8 cellular contexts compared by ENCODE assay signal in the genomic region with DNA sequence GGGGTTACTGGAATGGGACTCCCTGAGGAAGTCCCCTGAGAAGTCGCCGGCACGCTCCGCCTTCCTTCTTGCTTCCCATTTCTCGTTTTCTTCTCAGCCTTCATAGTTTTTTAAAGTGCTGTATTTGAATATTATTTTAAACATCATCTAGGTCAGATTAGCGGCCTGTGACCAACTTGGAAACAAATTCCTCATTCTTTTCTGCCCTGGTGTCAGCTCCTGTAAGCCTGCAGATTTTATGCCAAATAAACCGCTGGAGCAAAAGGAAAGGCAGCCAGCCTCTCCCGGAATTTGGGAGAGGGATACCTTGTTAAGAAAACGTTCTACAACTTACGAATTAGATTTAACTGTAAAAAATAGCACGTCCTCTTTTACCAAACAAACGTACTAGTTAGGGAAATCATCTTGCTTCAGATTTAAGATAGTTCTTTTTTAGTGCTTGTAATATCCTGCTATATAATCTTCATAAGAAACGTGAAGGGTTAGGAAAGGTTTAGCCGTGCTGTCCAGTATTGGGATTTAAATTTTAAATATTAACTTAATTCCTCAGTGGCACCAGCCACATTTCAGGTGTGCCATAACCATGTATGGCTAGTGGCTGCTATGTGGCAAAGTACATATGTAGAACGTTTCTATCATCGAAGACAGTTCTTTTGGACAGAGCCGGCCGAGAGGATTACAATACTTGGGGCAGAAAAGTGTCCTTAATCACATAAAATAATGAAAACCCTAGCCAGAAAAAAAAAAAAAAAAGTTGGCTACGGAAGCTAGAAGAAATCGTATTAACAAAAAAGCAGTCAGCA. TPM values are rescaled to one million over a fixed set of nuclear protein-coding genes. Genes with fewer than 3 reads are reported as not detected.
DNase-seq lines count a peak whose midpoint lies in the region; ATAC-seq and TF ChIP-seq lines count a peak whose summit lies in the region.

No MANE protein-coding gene starts in this region.

- H3K9ac ChIP-seq in HCT116 (ENCODE audit: low read length): peak overlapping the region; percentile 68

- TF ChIP-seq CTCF in A673 (conservative IDR thresholded peaks at IDR 0.05; ENCODE audit: low read depth, low read length): no peak
- no peak for TF ChIP-seq CTCF in HCT116 (IDR thresholded peaks at IDR 0.05 in 2 of 3, conservative IDR thresholded peaks at IDR 0.05 in 1 of 3; ENCODE audit: borderline replicate concordance in 1 of 3, insufficient read depth in 1 of 3, low read depth in 2 of 3, low read length in 2 of 3)
- TF ChIP-seq CTCF in thyroid gland (IDR thresholded peaks at IDR 0.05): no peak
- TF ChIP-seq CTCF in GM13977 (IDR thresholded peaks at IDR 0.05; ENCODE audit: extremely low read depth, insufficient read depth, missing control alignments): no peak

- peaks cover 6% of the 10 kb centered on the region for H3K36me3 Mint-ChIP-seq in activated naive CD8-positive, alpha-beta T cell treated with anti-CD3 and anti-CD28 coated beads, Interleukin-2, amount 50 U/mL, for 24 hours (ENCODE audit: low read depth)

- H3K79me2 ChIP-seq in HCT116 (ENCODE audit: insufficient read depth, low read length): peaks cover 38% of the 10 kb centered on the region

- no peaks in the 10 kb centered on the region for H3K9me3 Mint-ChIP-seq in activated naive CD8-positive, alpha-beta T cell treated with anti-CD3 and anti-CD28 coated beads, Interleukin-2, amount 50 U/mL, for 24 hours

- H3K4me1 ChIP-seq in A673 (ENCODE audit: insufficient read depth, low read length, poor library complexity, severe bottlenecking): peaks cover 15% of the 10 kb centered on the region
- H3K4me1 ChIP-seq in HCT116 (ENCODE audit: control insufficient read depth in 1 of 2, insufficient read depth in 2 of 2, low read length in 2 of 2): peaks cover 3 to 13% of the 10 kb centered on the region in 2 experiments
- peaks cover 6 to 24% of the 10 kb centered on the region in 2 donors for H3K4me1 ChIP-seq in thyroid gland

- WGBS in thyroid gland, 2 donors: 26% methylated on average over 20 of the region's 20 CpGs

- DNase-seq in A673 (ENCODE audit: low spot score) (no peak), HCT116 (ENCODE audit: low read depth, low spot score) (no peak), kidney glomerular epithelial cell (lab: John Stamatoyannopoulos, UW) (peak; percentile 15), thyroid gland (no peak), SHP77 (lab: John Stamatoyannopoulos, UW) (no peak), GM13977 (ENCODE audit: low spot score) (no peak)
- DNase-seq in activated naive CD8-positive, alpha-beta T cell treated with anti-CD3 and anti-CD28 coated beads, Interleukin-2, amount 50 U/mL, for 24 hours: no peak

- H3K4me1 Mint-ChIP-seq in activated naive CD8-positive, alpha-beta T cell treated with anti-CD3 and anti-CD28 coated beads, Interleukin-2, amount 50 U/mL, for 24 hours: peaks cover 50% of the 10 kb centered on the region

- in situ Hi-C loops in GM13977 (cut with MboI; ENCODE audit: low pct_unique_long_range_greater_than_20kb, low sequenced_read_pairs, unreplicated experiment): no loop called here

- TF ChIP-seq POLR2A in HCT116 (IDR thresholded peaks at IDR 0.05; ENCODE audit: borderline replicate concordance, extremely low read depth, insufficient read depth, insufficient read length) (no peak), thyroid gland (IDR thresholded peaks at IDR 0.05) (no peak)

- RAD21 ChIA-PET in HCT116 (lab: Charles Lee; ENCODE audit: low non-redundant PET in 1 of 2, low total read pairs in 2 of 2, uncharacterized antibody in 2 of 2, unreplicated experiment in 2 of 2): no interaction called here

- H3K27ac Mint-ChIP-seq in activated naive CD8-positive, alpha-beta T cell treated with anti-CD3 and anti-CD28 coated beads, Interleukin-2, amount 50 U/mL, for 24 hours: peak overlapping the region; percentile 89

- H3K4me2 ChIP-seq in HCT116 (ENCODE audit: low read length): peak overlapping the region; percentile 97

- intact Hi-C loops in A673 (cut with micrococcal nuclease; ENCODE audit: unreplicated experiment): loop anchor here (5.0 kb wide), 1 partner anchor 37 kb away; no protein-coding TSS in a partner anchor
- intact Hi-C loops in HCT116 (cut with micrococcal nuclease): no loop called here
- intact Hi-C loops in thyroid gland (cut with DNase I): loop anchor here (10.0 kb wide), 1 partner anchor 60 kb away; a partner anchor contains a TSS

- POLR2A ChIA-PET in A673 (lab: Charles Lee; ENCODE audit: low non-redundant PET) (no interaction called here), HCT116 (lab: Charles Lee) (interaction anchor here (1.3 to 1.5 kb wide), 3 partner anchors 16 to 107 kb away, joined by 4 read pairs; a partner anchor contains a TSS)

- TSS peak; percentile 67 for BruUV-seq in A673 (replicated peaks; lab: Mats Ljungman, UMichigan)
- BruUV-seq in HCT116 (replicated peaks; lab: Mats Ljungman, UMichigan): TSS peak; percentile 78

- no peaks in the 10 kb centered on the region for H3K9me2 ChIP-seq in HCT116 (ENCODE audit: insufficient read depth)

- H3K4me3 Mint-ChIP-seq in activated naive CD8-positive, alpha-beta T cell treated with anti-CD3 and anti-CD28 coated beads, Interleukin-2, amount 50 U/mL, for 24 hours: peak overlapping the region; percentile 89

- TF ChIP-seq RAD21 in HCT116 (IDR thresholded peaks at IDR 0.05; ENCODE audit: low read depth): no peak

- no peaks in the 10 kb centered on the region for H3K27me3 Mint-ChIP-seq in activated naive CD8-positive, alpha-beta T cell treated with anti-CD3 and anti-CD28 coated beads, Interleukin-2, amount 50 U/mL, for 24 hours

- H3K27me3 ChIP-seq in A673 (replicated peaks; ENCODE audit: insufficient read depth, low read depth, low read length, poor library complexity): no peaks in the 10 kb centered on the region
- no peaks in the 10 kb centered on the region for H3K27me3 ChIP-seq in HCT116 (ENCODE audit: insufficient read depth, low read length)
- H3K27me3 ChIP-seq in thyroid gland: no peaks in the 10 kb centered on the region

- no peak overlapping the region for H2AFZ ChIP-seq in HCT116 (ENCODE audit: low read depth, low read length, poor library complexity, severe bottlenecking)

- H3K9me3 ChIP-seq in A673 (ENCODE audit: low read depth, low read length, poor library complexity, severe bottlenecking) (no peaks in the 10 kb centered on the region), HCT116 (ENCODE audit: control insufficient read depth in 1 of 2, insufficient read depth in 1 of 2, low read depth in 1 of 2, low read length in 2 of 2) (no peaks in the 10 kb centered on the region), thyroid gland (no peaks in the 10 kb centered on the region)

- ATAC-seq in HCT116: no peak
- no peak for ATAC-seq in activated naive CD8-positive, alpha-beta T cell treated with anti-CD3 and anti-CD28 coated beads, Interleukin-2, amount 50 U/mL, for 24 hours
- no peak for ATAC-seq in HG02970 (IDR thresholded peaks at IDR 0.05; ENCODE audit: low FRiP score, unreplicated experiment)

- CTCF ChIA-PET in A673 (lab: Charles Lee): interaction anchor here (1.5 kb wide), 1 partner anchor 50 kb away, joined by 4 read pairs; no protein-coding TSS in a partner anchor
- CTCF ChIA-PET in HCT116 (lab: Charles Lee): interaction anchor here (1.0 kb wide), 1 partner anchor 10 kb away, joined by 3 read pairs; no protein-coding TSS in a partner anchor

- no peaks in the 10 kb centered on the region for H3K36me3 ChIP-seq in A673 (ENCODE audit: insufficient read depth, low read length, poor library complexity, severe bottlenecking)
- H3K36me3 ChIP-seq in HCT116 (ENCODE audit: control insufficient read depth in 1 of 2, insufficient read depth in 2 of 2, low read length in 2 of 2): no peaks in the 10 kb centered on the region
- no peaks in the 10 kb centered on the region for H3K36me3 ChIP-seq in thyroid gland

- peak overlapping the region; percentile 0 for H3K27ac ChIP-seq in A673 (ENCODE audit: low read depth, low read length, poor library complexity, severe bottlenecking)
- peak overlapping the region; percentile 96; the same call in 1 of the 2 replicates for H3K27ac ChIP-seq in HCT116 (ENCODE audit: low read depth, low read length)
- H3K27ac ChIP-seq in thyroid gland: peak overlapping the region; percentile 99 to 100 (median 99)

- no peaks in the 10 kb centered on the region; the same call in 1 of the 2 replicates for H4K20me1 ChIP-seq in HCT116 (ENCODE audit: insufficient read depth)

- H3K4me3 ChIP-seq in A673 (ENCODE audit: low read depth, low read length, poor library complexity, severe bottlenecking) (peak overlapping the region; percentile 89), HCT116 (replicated peaks in 1 of 2; ENCODE audit: low read depth in 1 of 2, low read length in 2 of 2) (peak overlapping the region; percentile 58 to 87), thyroid gland (replicated peaks in 1 of 3) (peak overlapping the region in 2 of 3 donors; percentile 32 to 90)

TF ChIP-seq in HCT116, 20 proteins besides CTCF, POLR2A, EP300 and RAD21 (continues in another document):
- no peak for TF ChIP-seq ZNF274 (IDR thresholded peaks at IDR 0.05; ENCODE audit: low read depth, low read length)
- TF ChIP-seq FOSL1 (IDR thresholded peaks at IDR 0.05; ENCODE audit: low read depth): no peak
- TF ChIP-seq, protein P1, sequence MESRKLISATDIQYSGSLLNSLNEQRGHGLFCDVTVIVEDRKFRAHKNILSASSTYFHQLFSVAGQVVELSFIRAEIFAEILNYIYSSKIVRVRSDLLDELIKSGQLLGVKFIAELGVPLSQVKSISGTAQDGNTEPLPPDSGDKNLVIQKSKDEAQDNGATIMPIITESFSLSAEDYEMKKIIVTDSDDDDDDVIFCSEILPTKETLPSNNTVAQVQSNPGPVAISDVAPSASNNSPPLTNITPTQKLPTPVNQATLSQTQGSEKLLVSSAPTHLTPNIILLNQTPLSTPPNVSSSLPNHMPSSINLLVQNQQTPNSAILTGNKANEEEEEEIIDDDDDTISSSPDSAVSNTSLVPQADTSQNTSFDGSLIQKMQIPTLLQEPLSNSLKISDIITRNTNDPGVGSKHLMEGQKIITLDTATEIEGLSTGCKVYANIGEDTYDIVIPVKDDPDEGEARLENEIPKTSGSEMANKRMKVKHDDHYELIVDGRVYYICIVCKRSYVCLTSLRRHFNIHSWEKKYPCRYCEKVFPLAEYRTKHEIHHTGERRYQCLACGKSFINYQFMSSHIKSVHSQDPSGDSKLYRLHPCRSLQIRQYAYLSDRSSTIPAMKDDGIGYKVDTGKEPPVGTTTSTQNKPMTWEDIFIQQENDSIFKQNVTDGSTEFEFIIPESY (IDR thresholded peaks at IDR 0.05; ENCODE audit: extremely low read depth, insufficient replicate concordance, low read length): no peak
- TF ChIP-seq, protein P2, sequence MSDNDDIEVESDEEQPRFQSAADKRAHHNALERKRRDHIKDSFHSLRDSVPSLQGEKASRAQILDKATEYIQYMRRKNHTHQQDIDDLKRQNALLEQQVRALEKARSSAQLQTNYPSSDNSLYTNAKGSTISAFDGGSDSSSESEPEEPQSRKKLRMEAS (IDR thresholded peaks at IDR 0.05): no peak
- no peak for TF ChIP-seq CBX3 (IDR thresholded peaks at IDR 0.05; ENCODE audit: low read depth)
- TF ChIP-seq, protein P3, sequence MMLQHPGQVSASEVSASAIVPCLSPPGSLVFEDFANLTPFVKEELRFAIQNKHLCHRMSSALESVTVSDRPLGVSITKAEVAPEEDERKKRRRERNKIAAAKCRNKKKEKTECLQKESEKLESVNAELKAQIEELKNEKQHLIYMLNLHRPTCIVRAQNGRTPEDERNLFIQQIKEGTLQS (IDR thresholded peaks at IDR 0.05): no peak

RNA-seq across cellular contexts. Expression of a gene that starts 0.7 kb away (rescaled TPM):
- total RNA-seq in A673 (2021): 35.8 and 44.7 TPM in 2 replicates
- total RNA-seq in HCT116 (2021; ENCODE audit: unreplicated experiment): 50.3 TPM
- polyA plus RNA-seq in HCT116 (2012): 31.7 and 34.9 TPM in 2 replicates
- 10 to 100 TPM; 33.1 to 45.3 (median 37.7) TPM for total RNA-seq in thyroid gland

Comparison
In these comparisons a context has a peak if more than half of its experiments do, and no peak if none do; other contexts are left out.
1. H3K27ac ChIP-seq: peak in every context shown above with its lines; median percentile 99 in thyroid gland; 96 in HCT116; 0 in A673.